22 cellular contexts compared by ENCODE assay signal in genomic region chr2:1233280-1233679, GRCh38.
A peak's percentile ranks its signal among the peaks of the same experiment; 100 is the strongest.
DNase-seq lines count a peak whose midpoint lies in the region; TF ChIP-seq lines count a peak whose summit lies in the region.
"Had no signal": no experiment of that assay in that cellular context is flagged by ENCODE, and none has a peak within 500 bp of the region (broad histone marks: within the 10 kb centered on the region; RNA-seq: fewer than 3 reads in every experiment).

No MANE protein-coding gene starts in this region.

- WGBS in H9 (ENCODE audit: extremely low coverage, insufficient read length, low lambda C conversion rate), result no CpG with 5 or more reads among the region's 15 CpGs

- H3K4me2 ChIP-seq in H9 (ENCODE audit: insufficient read depth, insufficient read length, low read length), result no peak overlapping the region

- no peak overlapping the region for H2BK5ac ChIP-seq in H9 (ENCODE audit: insufficient read length, low read length)

- no peak overlapping the region for H2AK5ac ChIP-seq in H9 (ENCODE audit: insufficient read length, low read length)

- H3K18ac ChIP-seq in H9 (ENCODE audit: insufficient read length, low read depth, low read length), result no peak overlapping the region

- H2BK20ac ChIP-seq in H9 (ENCODE audit: low read depth, low read length, poor library complexity, severe bottlenecking), result no peak overlapping the region

- no peak overlapping the region for H2BK12ac ChIP-seq in H9 (ENCODE audit: insufficient read length, low read depth, low read length)

- H4K5ac ChIP-seq in H9 (ENCODE audit: insufficient read length, low read depth, low read length), result no peak overlapping the region

- H3K4me1 Mint-ChIP-seq in H9, result peaks cover 8 to 10% of the 10 kb centered on the region in 2 experiments
- H3K4me1 Mint-ChIP-seq: natural killer cell had no signal

- in situ Hi-C loops in brain microvascular endothelial cell (cut with HindIII; ENCODE audit: low pct_ligation_motif_present, low sequenced_read_pairs), result no loop called here

- H3K79me1 ChIP-seq in H9 (ENCODE audit: insufficient read depth, low read depth, low read length, poor library complexity, severe bottlenecking), result no peaks in the 10 kb centered on the region

- H3K4me3 Mint-ChIP-seq in H9, result no peak overlapping the region
- H3K4me3 Mint-ChIP-seq: activated T-cell treated with anti-CD3 and anti-CD28 coated beads, Interleukin-2, amount 50 U/mL, for 24 hours; B cell; natural killer cell had no signal

- no peaks in the 10 kb centered on the region for H3K79me2 ChIP-seq in H9 (ENCODE audit: insufficient read depth, low read length)

- no peak overlapping the region for H3T11ph ChIP-seq in H9 (ENCODE audit: low read length)

- H3K36me3 ChIP-seq in brain microvascular endothelial cell (replicated peaks), result no peaks in the 10 kb centered on the region
- H3K36me3 ChIP-seq: colonic mucosa, heart right ventricle, Peyer's patch, vagina had no signal

- H2BK120ac ChIP-seq in H9 (ENCODE audit: low read depth, low read length, poor library complexity, severe bottlenecking), result no peak overlapping the region

- no peaks in the 10 kb centered on the region for H4K20me1 ChIP-seq in H9 (ENCODE audit: control insufficient read depth, insufficient read depth, insufficient read length)

- TF ChIP-seq CTCF in H9 (conservative IDR thresholded peaks at IDR 0.05), result no peak
- TF ChIP-seq CTCF in brain microvascular endothelial cell (IDR thresholded peaks at IDR 0.05; ENCODE audit: low read depth, low read length, missing control alignments), result no peak

- no peak overlapping the region for H4K91ac ChIP-seq in H9 (ENCODE audit: insufficient read length, low read depth, low read length)

- DNase-seq in H9, result no peak
- DNase-seq in NCI-H2029 (lab: John Stamatoyannopoulos, UW), result peak; percentile 64
- peak; percentile 89 for DNase-seq in brain microvascular endothelial cell
- DNase-seq in renal cortical epithelial cell (ENCODE audit: low read depth), result peak; percentile 85
- no peak for DNase-seq in CD1c-positive myeloid dendritic cell (ENCODE audit: extremely low spot score)
- DNase-seq in Ammon's horn (ENCODE audit: low spot score), result no peak
- DNase-seq in T-helper 2 cell, result no peak
- DNase-seq: activated CD4-positive, alpha-beta T cell treated with anti-CD3 and anti-CD28 coated beads, Interleukin-2, amount 50 U/mL, for 48 hours; activated naive CD4-positive, alpha-beta T cell treated with anti-CD3 and anti-CD28 coated beads, Interleukin-2, amount 50 U/mL, for 16 hours; activated T-cell treated with anti-CD3 and anti-CD28 coated beads, Interleukin-2, amount 50 U/mL, for 24 hours; colonic mucosa; GF-D8; Karpas-422; mesendoderm; natural killer cell; NCI-H146; Peyer's patch; small intestine; stimulated activated CD4-positive, alpha-beta T cell treated with anti-CD3 and anti-CD28 coated beads, Interleukin-4, amount 100 ng/mL, for 4 hours had no signal

- no peak overlapping the region for H3K4ac ChIP-seq in H9 (ENCODE audit: low read depth, low read length)

- no peaks in the 10 kb centered on the region for H3K23me2 ChIP-seq in H9 (ENCODE audit: insufficient read length, low read depth, low read length, poor library complexity, severe bottlenecking)

- no peak overlapping the region for H3K14ac ChIP-seq in H9 (ENCODE audit: insufficient read depth, low read length)

- peaks cover 19 to 26% (median 23%) of the 10 kb centered on the region in 3 experiments; a peak in 6 of 7 replicates for H3K36me3 Mint-ChIP-seq in H9 (ENCODE audit: insufficient read depth in 1 of 3, low read depth in 3 of 3)
- H3K36me3 Mint-ChIP-seq: natural killer cell had no signal

- H3K9ac ChIP-seq in H9 (ENCODE audit: extremely low read depth, insufficient read length, low read length), result no peak overlapping the region

- peaks cover 9% of the 10 kb centered on the region for H3K9me3 ChIP-seq in H9 (ENCODE audit: control insufficient read depth, low read depth, low read length)
- H3K9me3 ChIP-seq: colonic mucosa, Peyer's patch, vagina had no signal

- H2AFZ ChIP-seq in H9 (ENCODE audit: low read length), result no peak overlapping the region

- no peak overlapping the region for H3K4me3 ChIP-seq in brain microvascular endothelial cell (ENCODE audit: low read depth, low read length)
- H3K4me3 ChIP-seq: colonic mucosa, heart right ventricle, Peyer's patch, vagina had no signal

- peaks cover 23 to 24% of the 10 kb centered on the region in 2 experiments for H3K9me3 Mint-ChIP-seq in H9
- H3K9me3 Mint-ChIP-seq: activated T-cell treated with anti-CD3 and anti-CD28 coated beads, Interleukin-2, amount 50 U/mL, for 24 hours; natural killer cell had no signal

- no peaks in the 10 kb centered on the region for H3K27me3 ChIP-seq in H9 (ENCODE audit: insufficient read depth, low read length)
- no peaks in the 10 kb centered on the region for H3K27me3 ChIP-seq in brain microvascular endothelial cell (replicated peaks)
- H3K27me3 ChIP-seq: colonic mucosa, Peyer's patch, vagina had no signal

- H3K56ac ChIP-seq in H9 (ENCODE audit: insufficient read length, low read depth, low read length), result no peak overlapping the region

- no peak overlapping the region for H3K27ac ChIP-seq in H9 (ENCODE audit: insufficient read length, low read depth, low read length)
- H3K27ac ChIP-seq in brain microvascular endothelial cell, result peak overlapping the region; percentile 89
- H3K27ac ChIP-seq: colonic mucosa, Peyer's patch, vagina had no signal

- no peak overlapping the region for H3K23ac ChIP-seq in H9 (ENCODE audit: insufficient read length, low read depth, low read length)

- H2BK15ac ChIP-seq in H9 (ENCODE audit: low read depth, low read length), result no peak overlapping the region

- peak overlapping the region in 2 of 3 experiments; percentile 27 to 53; a peak in 3 of 7 replicates for H3K27ac Mint-ChIP-seq in H9
- H3K27ac Mint-ChIP-seq: activated T-cell treated with anti-CD3 and anti-CD28 coated beads, Interleukin-2, amount 50 U/mL, for 24 hours; B cell; natural killer cell had no signal

- H3K27me3 Mint-ChIP-seq in H9 (ENCODE audit: low read depth), result no peaks in the 10 kb centered on the region; the same call in 1 of the 2 replicates
- H3K27me3 Mint-ChIP-seq: activated T-cell treated with anti-CD3 and anti-CD28 coated beads, Interleukin-2, amount 50 U/mL, for 24 hours; B cell had no signal

- H4K8ac ChIP-seq in H9 (replicated peaks; ENCODE audit: insufficient read length, low read depth, low read length), result no peak overlapping the region

- H3K4me1 ChIP-seq in H9 (ENCODE audit: insufficient read depth, low read length), result no peaks in the 10 kb centered on the region; the same call in 1 of the 2 replicates
- H3K4me1 ChIP-seq: colonic mucosa, Peyer's patch, vagina had no signal

Comparison
In these comparisons a context has a peak if more than half of its experiments do, and no peak if none do; other contexts are left out.
1. DNase-seq: peak in NCI-H2029 (single experiment), brain microvascular endothelial cell (single experiment) and renal cortical epithelial cell (single experiment); none in H9 (single experiment), CD1c-positive myeloid dendritic cell (single experiment), Ammon's horn (single experiment) and T-helper 2 cell (0 of 5).